1 cellular context compared by ENCODE assay signal in genomic region chr7:101924171-101924570, GRCh38.
TF ChIP-seq lines count a peak whose summit lies in the region.

No MANE protein-coding gene starts in this region.

TF ChIP-seq in WTC11, 78 proteins besides CTCF, POLR2A, EP300 and RAD21 (continued from another document):
- TF ChIP-seq ATF6 (CRISPR knock-in tag; IDR thresholded peaks at IDR 0.05) (no peak), MLX (CRISPR knock-in tag; IDR thresholded peaks at IDR 0.05) (no peak), ZNF423 (CRISPR knock-in tag; IDR thresholded peaks at IDR 0.05) (no peak), KAT7 (CRISPR knock-in tag; IDR thresholded peaks at IDR 0.05; ENCODE audit: borderline replicate concordance) (no peak), ERG (CRISPR knock-in tag; IDR thresholded peaks at IDR 0.05) (no peak), OVOL2 (CRISPR knock-in tag; IDR thresholded peaks at IDR 0.05; ENCODE audit: borderline replicate concordance) (no peak), CREB1 (CRISPR knock-in tag; IDR thresholded peaks at IDR 0.05) (no peak)
TF ChIP-seq in WTC11: peak in this region for 0.
